ENCODE assay signal across 8 cellular contexts in genomic region chr22:37639070-37639760, GRCh38. TPM values are rescaled to one million over a fixed set of nuclear protein-coding genes. Genes with fewer than 3 reads are reported as not detected.
DNase-seq lines count a peak whose midpoint lies in the region; ATAC-seq and TF ChIP-seq lines count a peak whose summit lies in the region.

TSS of gene SH3BP1 (plus strand) at chr22:37639669. CDS start at chr22:37639788, 119 bp downstream.

- no peaks in the 10 kb centered on the region for H3K27me3 Mint-ChIP-seq in osteocyte (ENCODE audit: unreplicated experiment)

- H3K4me3 Mint-ChIP-seq in osteocyte (ENCODE audit: unreplicated experiment) = peak within 1 kb of the TSS; percentile 74

- no peaks in the 10 kb centered on the region for H3K9me3 Mint-ChIP-seq in osteocyte (ENCODE audit: unreplicated experiment)

- peak within 1 kb of the TSS; percentile 44 for H3K27ac Mint-ChIP-seq in osteocyte (ENCODE audit: unreplicated experiment)

- H3K36me3 Mint-ChIP-seq in osteocyte (ENCODE audit: unreplicated experiment) = no peaks in the 10 kb centered on the region

- ATAC-seq in HG03025 (IDR thresholded peaks at IDR 0.05; ENCODE audit: low FRiP score, unreplicated experiment) = no peak

- DNase-seq in NCI-H1092 (lab: John Stamatoyannopoulos, UW) (peak; percentile 5), NCI-H1092 treated with DMSO at 0.1 percent for 48 hours (lab: John Stamatoyannopoulos, UW) (no peak), NCI-H2171 treated with DMSO at 0.1 percent for 48 hours (lab: John Stamatoyannopoulos, UW) (peak; percentile 15), foreskin fibroblast (peak in 1 of 2 donors; percentile 74), osteocyte (ENCODE audit: extremely low spot score, unreplicated experiment) (no peak), MV-4-11 (lab: John Stamatoyannopoulos, UW) (no peak)
- peak; percentile 75 to 78 for DNase-seq in activated T-cell treated with anti-CD3 and anti-CD28 coated beads, Interleukin-2, amount 50 U/mL, for 48 hours

- peaks cover 46% of the 10 kb centered on the region for H3K4me1 Mint-ChIP-seq in osteocyte (ENCODE audit: unreplicated experiment)

- H3K4me3 ChIP-seq in foreskin fibroblast (ENCODE audit: low read depth in 1 of 2, low read length in 2 of 2) = peak within 1 kb of the TSS; percentile 69 to 71

- TF ChIP-seq CTCF in foreskin fibroblast (IDR thresholded peaks at IDR 0.05; ENCODE audit: low read depth, low read length) (no peak), osteocyte (IDR thresholded peaks at IDR 0.05) (no peak)

RNA-seq across cellular contexts. Expression of gene SH3BP1, which starts in this region (rescaled TPM):
- 6.9 and 8.3 TPM in 2 replicates for total RNA-seq in osteocyte

Comparison
In these comparisons a context has a peak if more than half of its experiments do, and no peak if none do; other contexts are left out.
1. DNase-seq: peak in NCI-H1092 (single experiment), NCI-H2171 treated with DMSO at 0.1 percent for 48 hours (single experiment) and activated T-cell treated with anti-CD3 and anti-CD28 coated beads, Interleukin-2, amount 50 U/mL, for 48 hours (2 of 2); none in NCI-H1092 treated with DMSO at 0.1 percent for 48 hours (single experiment), osteocyte (single experiment) and MV-4-11 (single experiment).